ENCODE assay signal across 15 cellular contexts in genomic region chr15:86570738-86571137, GRCh38.
A peak's percentile ranks its signal among the peaks of the same experiment; 100 is the strongest.
DNase-seq lines count a peak whose midpoint lies in the region; ATAC-seq and TF ChIP-seq lines count a peak whose summit lies in the region.
"Had no signal": no experiment of that assay in that cellular context is flagged by ENCODE, and none has a peak within 500 bp of the region (broad histone marks: within the 10 kb centered on the region; RNA-seq: fewer than 3 reads in every experiment).

No MANE protein-coding gene starts in this region.

- H3K4me1 ChIP-seq in heart left ventricle (peaks cover 0 to 3% (median 0%) of the 10 kb centered on the region in 12 donors), right atrium auricular region (no peaks in the 10 kb centered on the region), thyroid gland (no peaks in the 10 kb centered on the region)
- H3K4me1 ChIP-seq: A549 had no signal

- no peak overlapping the region for H3K4me3 Mint-ChIP-seq in activated CD4-positive, alpha-beta memory T cell treated with anti-CD3 and anti-CD28 coated beads, Interleukin-2, amount 10 ng/mL, durations not matched to agents 7 days and 5 days
- H3K4me3 Mint-ChIP-seq: CD14-positive monocyte; CD8-positive, alpha-beta T cell had no signal

- 69 to 77% (median 71%) methylated on average over 4 to 9 of the region's 9 CpGs for WGBS in heart left ventricle, 4 donors
- 39 to 61% methylated on average over 3 to 5 of the region's 9 CpGs for WGBS in thyroid gland, 2 donors

- DNase-seq in heart left ventricle (peak in 2 of 5 donors; percentile 39 to 40), right atrium auricular region (ENCODE audit: low spot score) (no peak), RPMI7951 (ENCODE audit: low read depth) (peak; percentile 68), left ventricle myocardium superior (peak; percentile 28), thyroid gland (peak; percentile 34 to 62)
- DNase-seq in activated CD4-positive, alpha-beta memory T cell treated with anti-CD3 and anti-CD28 coated beads, Interleukin-2, amount 10 ng/mL, durations not matched to agents 7 days and 5 days, result no peak
- DNase-seq: CD8-positive, alpha-beta T cell; COR-L47; DND-41; GF-D8 had no signal

- H3K36me3 ChIP-seq in heart left ventricle (no peaks in the 10 kb centered on the region), right atrium auricular region (no peaks in the 10 kb centered on the region), thyroid gland (no peaks in the 10 kb centered on the region)

- TF ChIP-seq POLR2A in heart left ventricle (IDR thresholded peaks at IDR 0.05), result no peak
- TF ChIP-seq POLR2A in thyroid gland (IDR thresholded peaks at IDR 0.05), result no peak

- intact Hi-C loops in heart left ventricle (cut with DNase I), result no loop called here
- intact Hi-C loops in left ventricle myocardium superior (cut with micrococcal nuclease), result no loop called here
- intact Hi-C loops in thyroid gland (cut with DNase I), result no loop called here

- TF ChIP-seq CTCF in heart left ventricle (IDR thresholded peaks at IDR 0.05) (no peak), right atrium auricular region (IDR thresholded peaks at IDR 0.05) (no peak), thyroid gland (IDR thresholded peaks at IDR 0.05) (no peak)

- H3K9me3 Mint-ChIP-seq in activated CD4-positive, alpha-beta memory T cell treated with anti-CD3 and anti-CD28 coated beads, Interleukin-2, amount 10 ng/mL, durations not matched to agents 7 days and 5 days, result peaks cover 4% of the 10 kb centered on the region
- H3K9me3 Mint-ChIP-seq: CD8-positive, alpha-beta T cell had no signal

- H3K27ac Mint-ChIP-seq in activated CD4-positive, alpha-beta memory T cell treated with anti-CD3 and anti-CD28 coated beads, Interleukin-2, amount 10 ng/mL, durations not matched to agents 7 days and 5 days, result no peak overlapping the region
- H3K27ac Mint-ChIP-seq: CD14-positive monocyte; CD8-positive, alpha-beta T cell had no signal

- no peak overlapping the region for H3K27ac ChIP-seq in heart left ventricle
- no peak overlapping the region for H3K27ac ChIP-seq in right atrium auricular region
- H3K27ac ChIP-seq in thyroid gland, result no peak overlapping the region
- H3K27ac ChIP-seq: A549 had no signal

- POLR2A ChIA-PET in activated CD4-positive, alpha-beta memory T cell treated with anti-CD3 and anti-CD28 coated beads, Interleukin-2, amount 10 ng/mL, durations not matched to agents 7 days and 5 days (lab: Charles Lee), result no interaction called here

- ATAC-seq in heart left ventricle (peak; percentile 32 to 69 (median 59)), left ventricle myocardium superior (peak; percentile 39), HG02798 (IDR thresholded peaks at IDR 0.05; ENCODE audit: poor library complexity, unreplicated experiment) (no peak)
- ATAC-seq: A549; CD8-positive, alpha-beta T cell; HCT116; HepG2 had no signal

- H3K36me3 Mint-ChIP-seq in activated CD4-positive, alpha-beta memory T cell treated with anti-CD3 and anti-CD28 coated beads, Interleukin-2, amount 10 ng/mL, durations not matched to agents 7 days and 5 days (ENCODE audit: low read depth), result no peaks in the 10 kb centered on the region
- H3K36me3 Mint-ChIP-seq: CD14-positive monocyte; CD8-positive, alpha-beta T cell had no signal

- H3K27me3 ChIP-seq in heart left ventricle (peaks cover 0 to 9% (median 0%) of the 10 kb centered on the region in 9 donors), right atrium auricular region (no peaks in the 10 kb centered on the region), thyroid gland (no peaks in the 10 kb centered on the region)

- H3K4me1 Mint-ChIP-seq in activated CD4-positive, alpha-beta memory T cell treated with anti-CD3 and anti-CD28 coated beads, Interleukin-2, amount 10 ng/mL, durations not matched to agents 7 days and 5 days, result no peaks in the 10 kb centered on the region
- H3K4me1 Mint-ChIP-seq: CD14-positive monocyte had no signal

- H3K4me3 ChIP-seq in heart left ventricle (no peak overlapping the region), right atrium auricular region (no peak overlapping the region), thyroid gland (replicated peaks in 1 of 3) (no peak overlapping the region)
- H3K4me3 ChIP-seq: A549 had no signal

- CTCF ChIA-PET in activated CD4-positive, alpha-beta memory T cell treated with anti-CD3 and anti-CD28 coated beads, Interleukin-2, amount 10 ng/mL, durations not matched to agents 7 days and 5 days (lab: Charles Lee), result no interaction called here

- H3K9me3 ChIP-seq in heart left ventricle (peaks cover 0 to 1% (median 0%) of the 10 kb centered on the region in 12 donors), right atrium auricular region (no peaks in the 10 kb centered on the region), thyroid gland (no peaks in the 10 kb centered on the region)

- no peaks in the 10 kb centered on the region for H3K27me3 Mint-ChIP-seq in activated CD4-positive, alpha-beta memory T cell treated with anti-CD3 and anti-CD28 coated beads, Interleukin-2, amount 10 ng/mL, durations not matched to agents 7 days and 5 days

Comparison
In these comparisons a context has a peak if more than half of its experiments do, and no peak if none do; other contexts are left out.
1. DNase-seq: peak in RPMI7951 (single experiment), left ventricle myocardium superior (single experiment) and thyroid gland (2 of 2); none in right atrium auricular region (single experiment) and activated CD4-positive, alpha-beta memory T cell treated with anti-CD3 and anti-CD28 coated beads, Interleukin-2, amount 10 ng/mL, durations not matched to agents 7 days and 5 days (single experiment).